Comparison of ENCODE assay signal across 9 cellular contexts in genomic region chr2:138395565-138396306, GRCh38.
DNase-seq lines count a peak whose midpoint lies in the region; ATAC-seq and TF ChIP-seq lines count a peak whose summit lies in the region.
"Had no signal": no experiment of that assay in that cellular context is flagged by ENCODE, and none has a peak within 500 bp of the region (broad histone marks: within the 10 kb centered on the region; RNA-seq: fewer than 3 reads in every experiment).

No MANE protein-coding gene starts in this region.

- ATAC-seq in HG02938 (IDR thresholded peaks at IDR 0.05; ENCODE audit: unreplicated experiment): no peak
- ATAC-seq: activated T-cell treated with anti-CD3 and anti-CD28 coated beads, Interleukin-2, amount 50 U/mL, for 72 hours had no signal

- H3K4me3 ChIP-seq in epithelial cell of esophagus (ENCODE audit: low read length): no peak overlapping the region

- DNase-seq in GM04504 (ENCODE audit: low read depth) (peak; percentile 26), NCI-H226 (peak; percentile 75), epithelial cell of esophagus (ENCODE audit: low read depth) (peak; percentile 94), pons (ENCODE audit: low spot score) (peak; percentile 15), DMS114 treated with DMSO at 0.1 percent for 48 hours (lab: John Stamatoyannopoulos, UW; ENCODE audit: unreplicated experiment) (no peak), mucosa of gallbladder (ENCODE audit: low spot score) (no peak), ureter (ENCODE audit: low spot score) (no peak)
- DNase-seq: activated T-cell treated with anti-CD3 and anti-CD28 coated beads, Interleukin-2, amount 50 U/mL, for 72 hours had no signal

- TF ChIP-seq CTCF in epithelial cell of esophagus (IDR thresholded peaks at IDR 0.05; ENCODE audit: insufficient read depth, low read depth, low read length, missing control alignments): no peak

Comparison
In these comparisons a context has a peak if more than half of its experiments do, and no peak if none do; other contexts are left out.
1. DNase-seq: peak in GM04504 (single experiment), NCI-H226 (single experiment), epithelial cell of esophagus (single experiment) and pons (single experiment); none in DMS114 treated with DMSO at 0.1 percent for 48 hours (single experiment), mucosa of gallbladder (single experiment) and ureter (single experiment).